ENCODE assay signal across 1 cellular context in genomic region chr4:1776521-1777161, GRCh38.
A peak's percentile ranks its signal among the peaks of the same experiment; 100 is the strongest.
TF ChIP-seq lines count a peak whose summit lies in the region.

No MANE protein-coding gene starts in this region.

TF ChIP-seq in HepG2, 621 proteins besides CTCF, POLR2A, EP300 and RAD21 (continued from another document and continues in another):
- TF ChIP-seq PAXIP1 (CRISPR knock-in tag; conservative IDR thresholded peaks at IDR 0.05) (peak; percentile 72), SALL1 (CRISPR knock-in tag; IDR thresholded peaks at IDR 0.05) (peak; percentile 64; the same call in 1 of the 2 replicates), ZNF44 (CRISPR knock-in tag; IDR thresholded peaks at IDR 0.05) (no peak), MTF2 (CRISPR knock-in tag; IDR thresholded peaks at IDR 0.05; ENCODE audit: borderline replicate concordance) (no peak), ATF4 (CRISPR knock-in tag; IDR thresholded peaks at IDR 0.05) (no peak), ZNF563 (CRISPR knock-in tag; IDR thresholded peaks at IDR 0.05) (no peak), ELK4 (CRISPR knock-in tag; IDR thresholded peaks at IDR 0.05; ENCODE audit: borderline replicate concordance) (no peak), TAF1 (CRISPR knock-in tag; IDR thresholded peaks at IDR 0.05) (peak; percentile 51; the same call in 1 of the 2 replicates), PHF20 (CRISPR knock-in tag; IDR thresholded peaks at IDR 0.05) (no peak), SRY (CRISPR knock-in tag; IDR thresholded peaks at IDR 0.05) (peak; percentile 73), NBN (conservative IDR thresholded peaks at IDR 0.05) (no peak), ZNF724P (CRISPR knock-in tag; IDR thresholded peaks at IDR 0.05; ENCODE audit: borderline replicate concordance) (no peak), MEIS2 (CRISPR knock-in tag; IDR thresholded peaks at IDR 0.05) (0 out of 2 replicates have a peak, but pooled peaks have one; percentile 46), CHD4 (IDR thresholded peaks at IDR 0.05; ENCODE audit: borderline replicate concordance, low read length) (no peak), BCL6 (CRISPR knock-in tag; IDR thresholded peaks at IDR 0.05) (peak; percentile 45), ZNF629 (CRISPR knock-in tag; conservative IDR thresholded peaks at IDR 0.05) (0 out of 2 replicates have a peak, but pooled peaks have one; percentile 15), ZNF382 (CRISPR knock-in tag; IDR thresholded peaks at IDR 0.05; ENCODE audit: borderline replicate concordance) (no peak), GTF3A (CRISPR knock-in tag; conservative IDR thresholded peaks at IDR 0.05) (no peak), ZNF577 (CRISPR knock-in tag; IDR thresholded peaks at IDR 0.05; ENCODE audit: borderline replicate concordance, low read depth) (no peak), KDM6A (CRISPR knock-in tag; IDR thresholded peaks at IDR 0.05; ENCODE audit: low read depth) (peak; percentile 46; the same call in 1 of the 2 replicates), GFI1 (CRISPR knock-in tag; IDR thresholded peaks at IDR 0.05; ENCODE audit: borderline replicate concordance) (no peak), EEA1 (CRISPR knock-in tag; IDR thresholded peaks at IDR 0.05; ENCODE audit: borderline replicate concordance) (no peak; the same call in 1 of the 2 replicates), ARHGAP35 (CRISPR knock-in tag; IDR thresholded peaks at IDR 0.05; ENCODE audit: borderline replicate concordance) (0 out of 2 replicates have a peak, but pooled peaks have one; percentile 49), HMGXB3 (CRISPR knock-in tag; IDR thresholded peaks at IDR 0.05; ENCODE audit: borderline replicate concordance) (no peak), HOMEZ (CRISPR knock-in tag; IDR thresholded peaks at IDR 0.05; ENCODE audit: low read depth) (0 out of 2 replicates have a peak, but pooled peaks have one; percentile 12), SMARCC2 (IDR thresholded peaks at IDR 0.05) (no peak), ZNF451 (CRISPR knock-in tag; IDR thresholded peaks at IDR 0.05) (peak; percentile 23; the same call in 1 of the 2 replicates), USF2 (IDR thresholded peaks at IDR 0.05; ENCODE audit: low read depth, low read length) (peak; percentile 35; the same call in 1 of the 2 replicates), USF2 (CRISPR knock-in tag; IDR thresholded peaks at IDR 0.05; ENCODE audit: borderline replicate concordance) (peak; percentile 80), ZNF253 (CRISPR knock-in tag; IDR thresholded peaks at IDR 0.05; ENCODE audit: borderline replicate concordance) (no peak), POLR2AphosphoS5 (IDR thresholded peaks at IDR 0.05; ENCODE audit: low read depth, low read length) (no peak), THAP9 (CRISPR knock-in tag; IDR thresholded peaks at IDR 0.05; ENCODE audit: borderline replicate concordance) (peak; percentile 57; the same call in 1 of the 2 replicates), MED8 (CRISPR knock-in tag; IDR thresholded peaks at IDR 0.05; ENCODE audit: insufficient replicate concordance) (peak; percentile 76), LRRFIP1 (CRISPR knock-in tag; conservative IDR thresholded peaks at IDR 0.05) (no peak), SRSF1 (optimal IDR thresholded peaks at IDR 0.05; ENCODE audit: low read depth, low read length) (peak; percentile 93), ZNF576 (CRISPR knock-in tag; IDR thresholded peaks at IDR 0.05) (no peak), ZNF709 (CRISPR knock-in tag; IDR thresholded peaks at IDR 0.05) (no peak), HMG20A (CRISPR knock-in tag; IDR thresholded peaks at IDR 0.05; ENCODE audit: borderline replicate concordance) (no peak; the same call in 1 of the 2 replicates), YEATS2 (CRISPR knock-in tag; IDR thresholded peaks at IDR 0.05; ENCODE audit: borderline replicate concordance) (no peak)
